1 cellular context compared by ENCODE assay signal in the genomic region with DNA sequence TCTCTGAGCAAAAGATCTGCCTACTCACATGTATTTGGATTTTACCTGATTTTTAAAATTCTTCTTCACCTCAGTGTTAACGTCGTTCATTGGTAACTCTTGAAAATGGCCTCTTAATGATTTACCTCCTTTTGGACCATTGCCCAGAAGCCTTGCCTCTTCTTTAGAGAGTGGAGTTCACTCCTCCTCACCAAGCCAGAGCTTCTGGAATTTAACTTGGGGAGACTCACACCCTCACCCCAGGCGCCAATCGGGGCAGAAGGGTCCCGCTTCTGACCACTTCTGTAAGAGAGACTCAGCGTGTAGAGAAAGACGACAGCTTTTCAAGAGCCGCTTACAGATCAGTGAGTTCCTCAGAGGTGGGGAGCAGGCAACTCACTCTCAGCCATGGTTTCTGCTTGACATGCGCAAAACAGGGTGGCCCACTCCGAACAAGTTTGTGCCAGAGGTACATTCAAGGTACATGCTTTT.
TF ChIP-seq lines count a peak whose summit lies in the region.

No MANE protein-coding gene starts in this region.

TF ChIP-seq in liver, 16 proteins besides CTCF, POLR2A, EP300 and RAD21 (continued from another document):
- TF ChIP-seq, protein P1, sequence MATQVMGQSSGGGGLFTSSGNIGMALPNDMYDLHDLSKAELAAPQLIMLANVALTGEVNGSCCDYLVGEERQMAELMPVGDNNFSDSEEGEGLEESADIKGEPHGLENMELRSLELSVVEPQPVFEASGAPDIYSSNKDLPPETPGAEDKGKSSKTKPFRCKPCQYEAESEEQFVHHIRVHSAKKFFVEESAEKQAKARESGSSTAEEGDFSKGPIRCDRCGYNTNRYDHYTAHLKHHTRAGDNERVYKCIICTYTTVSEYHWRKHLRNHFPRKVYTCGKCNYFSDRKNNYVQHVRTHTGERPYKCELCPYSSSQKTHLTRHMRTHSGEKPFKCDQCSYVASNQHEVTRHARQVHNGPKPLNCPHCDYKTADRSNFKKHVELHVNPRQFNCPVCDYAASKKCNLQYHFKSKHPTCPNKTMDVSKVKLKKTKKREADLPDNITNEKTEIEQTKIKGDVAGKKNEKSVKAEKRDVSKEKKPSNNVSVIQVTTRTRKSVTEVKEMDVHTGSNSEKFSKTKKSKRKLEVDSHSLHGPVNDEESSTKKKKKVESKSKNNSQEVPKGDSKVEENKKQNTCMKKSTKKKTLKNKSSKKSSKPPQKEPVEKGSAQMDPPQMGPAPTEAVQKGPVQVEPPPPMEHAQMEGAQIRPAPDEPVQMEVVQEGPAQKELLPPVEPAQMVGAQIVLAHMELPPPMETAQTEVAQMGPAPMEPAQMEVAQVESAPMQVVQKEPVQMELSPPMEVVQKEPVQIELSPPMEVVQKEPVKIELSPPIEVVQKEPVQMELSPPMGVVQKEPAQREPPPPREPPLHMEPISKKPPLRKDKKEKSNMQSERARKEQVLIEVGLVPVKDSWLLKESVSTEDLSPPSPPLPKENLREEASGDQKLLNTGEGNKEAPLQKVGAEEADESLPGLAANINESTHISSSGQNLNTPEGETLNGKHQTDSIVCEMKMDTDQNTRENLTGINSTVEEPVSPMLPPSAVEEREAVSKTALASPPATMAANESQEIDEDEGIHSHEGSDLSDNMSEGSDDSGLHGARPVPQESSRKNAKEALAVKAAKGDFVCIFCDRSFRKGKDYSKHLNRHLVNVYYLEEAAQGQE (IDR thresholded peaks at IDR 0.05), result no peak
- TF ChIP-seq HNF4G (IDR thresholded peaks at IDR 0.05), result no peak
- TF ChIP-seq, protein P2, sequence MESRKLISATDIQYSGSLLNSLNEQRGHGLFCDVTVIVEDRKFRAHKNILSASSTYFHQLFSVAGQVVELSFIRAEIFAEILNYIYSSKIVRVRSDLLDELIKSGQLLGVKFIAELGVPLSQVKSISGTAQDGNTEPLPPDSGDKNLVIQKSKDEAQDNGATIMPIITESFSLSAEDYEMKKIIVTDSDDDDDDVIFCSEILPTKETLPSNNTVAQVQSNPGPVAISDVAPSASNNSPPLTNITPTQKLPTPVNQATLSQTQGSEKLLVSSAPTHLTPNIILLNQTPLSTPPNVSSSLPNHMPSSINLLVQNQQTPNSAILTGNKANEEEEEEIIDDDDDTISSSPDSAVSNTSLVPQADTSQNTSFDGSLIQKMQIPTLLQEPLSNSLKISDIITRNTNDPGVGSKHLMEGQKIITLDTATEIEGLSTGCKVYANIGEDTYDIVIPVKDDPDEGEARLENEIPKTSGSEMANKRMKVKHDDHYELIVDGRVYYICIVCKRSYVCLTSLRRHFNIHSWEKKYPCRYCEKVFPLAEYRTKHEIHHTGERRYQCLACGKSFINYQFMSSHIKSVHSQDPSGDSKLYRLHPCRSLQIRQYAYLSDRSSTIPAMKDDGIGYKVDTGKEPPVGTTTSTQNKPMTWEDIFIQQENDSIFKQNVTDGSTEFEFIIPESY (IDR thresholded peaks at IDR 0.05), result no peak
- TF ChIP-seq, protein P3, sequence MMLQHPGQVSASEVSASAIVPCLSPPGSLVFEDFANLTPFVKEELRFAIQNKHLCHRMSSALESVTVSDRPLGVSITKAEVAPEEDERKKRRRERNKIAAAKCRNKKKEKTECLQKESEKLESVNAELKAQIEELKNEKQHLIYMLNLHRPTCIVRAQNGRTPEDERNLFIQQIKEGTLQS (IDR thresholded peaks at IDR 0.05), result no peak
TF ChIP-seq in liver: peak in this region for 0.
